8 cellular contexts compared by ENCODE assay signal in genomic region chrX:18424482-18425198, GRCh38. TPM values are rescaled to one million over a fixed set of nuclear protein-coding genes. Genes with fewer than 3 reads are reported as not detected.
DNase-seq lines count a peak whose midpoint lies in the region; ATAC-seq and TF ChIP-seq lines count a peak whose summit lies in the region.

No MANE protein-coding gene starts in this region.

- DNase-seq in ELF-1 (ENCODE audit: low read depth, low spot score) (peak; percentile 74), NCI-H774 (lab: John Stamatoyannopoulos, UW) (peak; percentile 8), globus pallidus (ENCODE audit: low spot score) (peak; percentile 29), omental fat pad (ENCODE audit: low spot score) (no peak), kidney glomerular epithelial cell (lab: John Stamatoyannopoulos, UW) (no peak)
- DNase-seq in activated naive CD4-positive, alpha-beta T cell treated with Interleukin-2 at 50 U/mL for 16 hours = peak; percentile 29

- ATAC-seq in HG02571 (IDR thresholded peaks at IDR 0.05; ENCODE audit: unreplicated experiment) (peak; percentile 18), omental fat pad (ENCODE audit: low FRiP score) (peak; percentile 9), HG03565 (IDR thresholded peaks at IDR 0.05; ENCODE audit: unreplicated experiment) (no peak)

- TF ChIP-seq CTCF in omental fat pad (IDR thresholded peaks at IDR 0.05) = no peak

RNA-seq across cellular contexts. Expression of gene CDKL5, which starts 0.8 kb away (rescaled TPM):
- total RNA-seq in omental fat pad = 1 to 10 TPM; 1.9 to 8.5 (median 4.3) TPM

Comparison
In these comparisons a context has a peak if more than half of its experiments do, and no peak if none do; other contexts are left out.
1. DNase-seq: peak in ELF-1 (single experiment), NCI-H774 (single experiment), activated naive CD4-positive, alpha-beta T cell treated with Interleukin-2 at 50 U/mL for 16 hours (single experiment) and globus pallidus (single experiment); none in omental fat pad (single experiment) and kidney glomerular epithelial cell (single experiment).